ENCODE assay signal across 1 cellular context in genomic region chr10:3911713-3912442, GRCh38.
TF ChIP-seq lines count a peak whose summit lies in the region.

No MANE protein-coding gene starts in this region.

TF ChIP-seq in H1, 55 proteins besides CTCF, POLR2A, EP300 and RAD21:
- TF ChIP-seq KDM5A (IDR thresholded peaks at IDR 0.05; ENCODE audit: low read length) (no peak), SUZ12 (IDR thresholded peaks at IDR 0.05; ENCODE audit: low read length) (no peak), SP2 (IDR thresholded peaks at IDR 0.05; ENCODE audit: low read length) (no peak), RFX5 (IDR thresholded peaks at IDR 0.05; ENCODE audit: borderline replicate concordance, low read depth, low read length) (no peak), MAX (IDR thresholded peaks at IDR 0.05) (no peak), BCL11A (IDR thresholded peaks at IDR 0.05; ENCODE audit: low read depth in 2 of 2, low read length in 2 of 2) (no peak), SP4 (IDR thresholded peaks at IDR 0.05; ENCODE audit: low read length) (no peak), RXRA (IDR thresholded peaks at IDR 0.05; ENCODE audit: insufficient read depth, low read depth, low read length) (no peak)
TF ChIP-seq in H1: peak in this region for 0.
